8 cellular contexts compared by ENCODE assay signal in the genomic region with DNA sequence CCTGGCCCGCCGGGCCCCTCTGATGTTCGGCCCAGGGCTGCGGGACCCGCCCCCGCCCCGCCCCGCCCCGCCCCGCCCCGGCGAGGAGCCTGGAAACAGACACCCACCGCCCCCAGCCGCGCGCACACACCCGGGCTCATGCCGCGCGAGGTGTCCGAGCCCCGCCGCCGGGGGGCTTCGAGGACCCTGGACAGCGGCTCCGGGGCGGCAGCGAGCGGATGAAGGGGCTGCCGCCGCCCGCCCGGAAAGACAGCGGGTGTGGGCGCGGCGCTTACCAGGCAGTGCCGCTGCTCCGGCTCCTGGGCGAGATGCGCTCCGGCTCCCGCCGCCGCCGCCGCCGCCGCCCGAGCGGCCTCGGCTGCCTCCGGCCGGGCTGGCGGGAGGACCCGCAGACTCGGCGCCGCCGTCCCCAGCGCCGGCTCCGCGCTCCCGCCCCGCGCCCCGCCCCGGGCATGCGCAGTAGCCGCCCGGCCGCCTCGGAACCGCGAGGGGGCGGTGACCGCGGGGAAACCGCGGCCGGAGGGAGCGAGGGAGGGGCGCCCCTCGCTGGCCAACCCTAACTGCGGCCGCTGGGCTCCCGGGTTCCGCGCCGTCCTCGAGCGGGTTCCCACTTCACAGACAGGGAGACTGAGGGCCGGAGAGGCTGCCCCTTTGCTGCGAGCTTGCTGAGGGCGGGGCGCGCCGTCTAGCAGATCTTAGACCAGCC. TPM values are rescaled to one million over a fixed set of nuclear protein-coding genes. Genes with fewer than 3 reads are reported as not detected.
DNase-seq lines count a peak whose midpoint lies in the region; ATAC-seq and TF ChIP-seq lines count a peak whose summit lies in the region.

GPRIN1 (minus strand) TSS at position 433 of the 706 bp plus-strand sequence. CDS start 10,322 bp downstream, outside the sequence.

- DNase-seq in ELR (ENCODE audit: low read depth), result peak; percentile 73
- DNase-seq in HuH-7.5 (ENCODE audit: low spot score), result peak; percentile 96
- peak in 35 of 58 donors; percentile 24 to 69 (median 41) for DNase-seq in anterior cingulate cortex (lab: John Stamatoyannopoulos, UW)
- DNase-seq in hippocampal formation (lab: John Stamatoyannopoulos, UW), result peak; percentile 16 to 47
- DNase-seq in DMS153 treated with DMSO at 0.1 percent for 48 hours (lab: John Stamatoyannopoulos, UW; ENCODE audit: unreplicated experiment), result no peak

- no peaks in the 10 kb centered on the region for H3K36me3 ChIP-seq in skeletal muscle satellite cell (ENCODE audit: insufficient read depth, low read length)

- peak within 1 kb of the TSS; percentile 87 for H3K4me2 ChIP-seq in skeletal muscle satellite cell (ENCODE audit: low read length)

- peaks cover 21% of the 10 kb centered on the region for H3K4me1 ChIP-seq in skeletal muscle satellite cell (ENCODE audit: control insufficient read depth, insufficient read depth, low read length)

- no peaks in the 10 kb centered on the region for H3K27me3 ChIP-seq in skeletal muscle satellite cell (ENCODE audit: control insufficient read depth, insufficient read depth, low read length)

- peak within 1 kb of the TSS; percentile 59 for H3K9ac ChIP-seq in skeletal muscle satellite cell (ENCODE audit: low read depth, low read length)

- peak; percentile 67 for ATAC-seq in GM21528 (IDR thresholded peaks at IDR 0.05; ENCODE audit: low FRiP score, unreplicated experiment)
- peak; percentile 74 for ATAC-seq in SK-N-SH treated with all-trans-retinoic acid at 6 μM for 48 hours

- H3K9me3 ChIP-seq in skeletal muscle satellite cell (replicated peaks; ENCODE audit: low read length), result no peaks in the 10 kb centered on the region

- H3K4me3 ChIP-seq in skeletal muscle satellite cell (ENCODE audit: low read length), result peak within 1 kb of the TSS; percentile 81

TF ChIP-seq in SK-N-SH treated with all-trans-retinoic acid at 6 μM for 48 hours, 23 proteins besides CTCF, POLR2A, EP300 and RAD21:
- TF ChIP-seq, protein P1, sequence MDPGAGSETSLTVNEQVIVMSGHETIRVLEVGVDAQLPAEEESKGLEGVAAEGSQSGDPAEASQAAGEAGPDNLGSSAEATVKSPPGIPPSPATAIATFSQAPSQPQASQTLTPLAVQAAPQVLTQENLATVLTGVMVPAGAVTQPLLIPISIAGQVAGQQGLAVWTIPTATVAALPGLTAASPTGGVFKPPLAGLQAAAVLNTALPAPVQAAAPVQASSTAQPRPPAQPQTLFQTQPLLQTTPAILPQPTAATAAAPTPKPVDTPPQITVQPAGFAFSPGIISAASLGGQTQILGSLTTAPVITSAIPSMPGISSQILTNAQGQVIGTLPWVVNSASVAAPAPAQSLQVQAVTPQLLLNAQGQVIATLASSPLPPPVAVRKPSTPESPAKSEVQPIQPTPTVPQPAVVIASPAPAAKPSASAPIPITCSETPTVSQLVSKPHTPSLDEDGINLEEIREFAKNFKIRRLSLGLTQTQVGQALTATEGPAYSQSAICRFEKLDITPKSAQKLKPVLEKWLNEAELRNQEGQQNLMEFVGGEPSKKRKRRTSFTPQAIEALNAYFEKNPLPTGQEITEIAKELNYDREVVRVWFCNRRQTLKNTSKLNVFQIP (CRISPR knock-in tag; IDR thresholded peaks at IDR 0.05; ENCODE audit: borderline replicate concordance, low read depth), result no peak
- TF ChIP-seq RARB (CRISPR knock-in tag; IDR thresholded peaks at IDR 0.05), result no peak
- TF ChIP-seq ZFP30 (CRISPR knock-in tag; IDR thresholded peaks at IDR 0.05), result no peak
- TF ChIP-seq ZFP3 (CRISPR knock-in tag; IDR thresholded peaks at IDR 0.05), result no peak
- no peak for TF ChIP-seq ESRRG (CRISPR knock-in tag; IDR thresholded peaks at IDR 0.05)
- TF ChIP-seq GLIS3 (CRISPR knock-in tag; IDR thresholded peaks at IDR 0.05), result no peak

RNA-seq across cellular contexts. Expression of gene GPRIN1, which starts in this region (rescaled TPM):
- 4.1 and 6.1 TPM in 2 replicates for total RNA-seq in skeletal muscle satellite cell (2012; rRNA removed)
